Comparison of ENCODE assay signal across 1 cellular context in genomic region chr19:44857837-44858236, GRCh38.
TF ChIP-seq lines count a peak whose summit lies in the region.

No MANE protein-coding gene starts in this region.

TF ChIP-seq in HepG2, 621 proteins besides CTCF, POLR2A, EP300 and RAD21 (continued from another document and continues in another):
- TF ChIP-seq, protein P1, sequence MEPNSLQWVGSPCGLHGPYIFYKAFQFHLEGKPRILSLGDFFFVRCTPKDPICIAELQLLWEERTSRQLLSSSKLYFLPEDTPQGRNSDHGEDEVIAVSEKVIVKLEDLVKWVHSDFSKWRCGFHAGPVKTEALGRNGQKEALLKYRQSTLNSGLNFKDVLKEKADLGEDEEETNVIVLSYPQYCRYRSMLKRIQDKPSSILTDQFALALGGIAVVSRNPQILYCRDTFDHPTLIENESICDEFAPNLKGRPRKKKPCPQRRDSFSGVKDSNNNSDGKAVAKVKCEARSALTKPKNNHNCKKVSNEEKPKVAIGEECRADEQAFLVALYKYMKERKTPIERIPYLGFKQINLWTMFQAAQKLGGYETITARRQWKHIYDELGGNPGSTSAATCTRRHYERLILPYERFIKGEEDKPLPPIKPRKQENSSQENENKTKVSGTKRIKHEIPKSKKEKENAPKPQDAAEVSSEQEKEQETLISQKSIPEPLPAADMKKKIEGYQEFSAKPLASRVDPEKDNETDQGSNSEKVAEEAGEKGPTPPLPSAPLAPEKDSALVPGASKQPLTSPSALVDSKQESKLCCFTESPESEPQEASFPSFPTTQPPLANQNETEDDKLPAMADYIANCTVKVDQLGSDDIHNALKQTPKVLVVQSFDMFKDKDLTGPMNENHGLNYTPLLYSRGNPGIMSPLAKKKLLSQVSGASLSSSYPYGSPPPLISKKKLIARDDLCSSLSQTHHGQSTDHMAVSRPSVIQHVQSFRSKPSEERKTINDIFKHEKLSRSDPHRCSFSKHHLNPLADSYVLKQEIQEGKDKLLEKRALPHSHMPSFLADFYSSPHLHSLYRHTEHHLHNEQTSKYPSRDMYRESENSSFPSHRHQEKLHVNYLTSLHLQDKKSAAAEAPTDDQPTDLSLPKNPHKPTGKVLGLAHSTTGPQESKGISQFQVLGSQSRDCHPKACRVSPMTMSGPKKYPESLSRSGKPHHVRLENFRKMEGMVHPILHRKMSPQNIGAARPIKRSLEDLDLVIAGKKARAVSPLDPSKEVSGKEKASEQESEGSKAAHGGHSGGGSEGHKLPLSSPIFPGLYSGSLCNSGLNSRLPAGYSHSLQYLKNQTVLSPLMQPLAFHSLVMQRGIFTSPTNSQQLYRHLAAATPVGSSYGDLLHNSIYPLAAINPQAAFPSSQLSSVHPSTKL (CRISPR knock-in tag; IDR thresholded peaks at IDR 0.05) = peak; percentile 69
- TF ChIP-seq ZNF143 (CRISPR knock-in tag; IDR thresholded peaks at IDR 0.05) (no peak), KMT2B (CRISPR knock-in tag; IDR thresholded peaks at IDR 0.05) (no peak), ZNF83 (CRISPR knock-in tag; IDR thresholded peaks at IDR 0.05; ENCODE audit: borderline replicate concordance) (no peak), TOPORS (CRISPR knock-in tag; IDR thresholded peaks at IDR 0.05) (no peak), MEF2D (CRISPR knock-in tag; IDR thresholded peaks at IDR 0.05) (0 out of 2 replicates have a peak, but pooled peaks have one; percentile 21), HHEX (CRISPR knock-in tag; IDR thresholded peaks at IDR 0.05) (no peak), ZNF317 (CRISPR knock-in tag; IDR thresholded peaks at IDR 0.05) (no peak), ZNF207 (IDR thresholded peaks at IDR 0.05; ENCODE audit: borderline replicate concordance) (no peak), TCF7L2 (IDR thresholded peaks at IDR 0.05; ENCODE audit: low read depth, low read length) (no peak), NRL (CRISPR knock-in tag; IDR thresholded peaks at IDR 0.05; ENCODE audit: borderline replicate concordance) (no peak), KIAA2018 (CRISPR knock-in tag; IDR thresholded peaks at IDR 0.05; ENCODE audit: borderline replicate concordance) (no peak), ZNF569 (CRISPR knock-in tag; IDR thresholded peaks at IDR 0.05; ENCODE audit: borderline replicate concordance) (no peak), ERF (CRISPR knock-in tag; IDR thresholded peaks at IDR 0.05) (no peak), ZNF674 (CRISPR knock-in tag; IDR thresholded peaks at IDR 0.05; ENCODE audit: low read depth) (no peak), ZSCAN20 (CRISPR knock-in tag; IDR thresholded peaks at IDR 0.05; ENCODE audit: borderline replicate concordance) (no peak), MBNL3 (CRISPR knock-in tag; conservative IDR thresholded peaks at IDR 0.05) (no peak), ZBTB49 (CRISPR knock-in tag; IDR thresholded peaks at IDR 0.05; ENCODE audit: borderline replicate concordance) (no peak), FOXK1 (CRISPR knock-in tag; IDR thresholded peaks at IDR 0.05; ENCODE audit: borderline replicate concordance, low read depth) (no peak), HES4 (CRISPR knock-in tag; IDR thresholded peaks at IDR 0.05; ENCODE audit: borderline replicate concordance) (no peak), KLF9 (CRISPR knock-in tag; IDR thresholded peaks at IDR 0.05; ENCODE audit: low read depth) (no peak), ZBTB8A (CRISPR knock-in tag; IDR thresholded peaks at IDR 0.05; ENCODE audit: borderline replicate concordance, low read depth) (no peak), MAFG (CRISPR knock-in tag; IDR thresholded peaks at IDR 0.05) (no peak), HDAC2 (CRISPR knock-in tag; IDR thresholded peaks at IDR 0.05) (peak; percentile 25; the same call in 1 of the 2 replicates), AHR (CRISPR knock-in tag; IDR thresholded peaks at IDR 0.05) (no peak), AKAP8 (CRISPR knock-in tag; IDR thresholded peaks at IDR 0.05) (no peak), DZIP1 (CRISPR knock-in tag; IDR thresholded peaks at IDR 0.05) (no peak), RXRA (CRISPR knock-in tag; IDR thresholded peaks at IDR 0.05) (no peak)
- TF ChIP-seq, protein P2, sequence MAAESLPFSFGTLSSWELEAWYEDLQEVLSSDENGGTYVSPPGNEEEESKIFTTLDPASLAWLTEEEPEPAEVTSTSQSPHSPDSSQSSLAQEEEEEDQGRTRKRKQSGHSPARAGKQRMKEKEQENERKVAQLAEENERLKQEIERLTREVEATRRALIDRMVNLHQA (CRISPR knock-in tag; IDR thresholded peaks at IDR 0.05) = no peak
- TF ChIP-seq, protein P3, sequence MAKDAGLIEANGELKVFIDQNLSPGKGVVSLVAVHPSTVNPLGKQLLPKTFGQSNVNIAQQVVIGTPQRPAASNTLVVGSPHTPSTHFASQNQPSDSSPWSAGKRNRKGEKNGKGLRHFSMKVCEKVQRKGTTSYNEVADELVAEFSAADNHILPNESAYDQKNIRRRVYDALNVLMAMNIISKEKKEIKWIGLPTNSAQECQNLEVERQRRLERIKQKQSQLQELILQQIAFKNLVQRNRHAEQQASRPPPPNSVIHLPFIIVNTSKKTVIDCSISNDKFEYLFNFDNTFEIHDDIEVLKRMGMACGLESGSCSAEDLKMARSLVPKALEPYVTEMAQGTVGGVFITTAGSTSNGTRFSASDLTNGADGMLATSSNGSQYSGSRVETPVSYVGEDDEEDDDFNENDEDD (CRISPR knock-in tag; IDR thresholded peaks at IDR 0.05; ENCODE audit: borderline replicate concordance) = no peak
- TF ChIP-seq, protein P4, sequence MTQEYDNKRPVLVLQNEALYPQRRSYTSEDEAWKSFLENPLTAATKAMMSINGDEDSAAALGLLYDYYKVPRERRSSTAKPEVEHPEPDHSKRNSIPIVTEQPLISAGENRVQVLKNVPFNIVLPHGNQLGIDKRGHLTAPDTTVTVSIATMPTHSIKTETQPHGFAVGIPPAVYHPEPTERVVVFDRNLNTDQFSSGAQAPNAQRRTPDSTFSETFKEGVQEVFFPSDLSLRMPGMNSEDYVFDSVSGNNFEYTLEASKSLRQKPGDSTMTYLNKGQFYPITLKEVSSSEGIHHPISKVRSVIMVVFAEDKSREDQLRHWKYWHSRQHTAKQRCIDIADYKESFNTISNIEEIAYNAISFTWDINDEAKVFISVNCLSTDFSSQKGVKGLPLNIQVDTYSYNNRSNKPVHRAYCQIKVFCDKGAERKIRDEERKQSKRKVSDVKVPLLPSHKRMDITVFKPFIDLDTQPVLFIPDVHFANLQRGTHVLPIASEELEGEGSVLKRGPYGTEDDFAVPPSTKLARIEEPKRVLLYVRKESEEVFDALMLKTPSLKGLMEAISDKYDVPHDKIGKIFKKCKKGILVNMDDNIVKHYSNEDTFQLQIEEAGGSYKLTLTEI (CRISPR knock-in tag; conservative IDR thresholded peaks at IDR 0.05) = no peak
- TF ChIP-seq, protein P5, sequence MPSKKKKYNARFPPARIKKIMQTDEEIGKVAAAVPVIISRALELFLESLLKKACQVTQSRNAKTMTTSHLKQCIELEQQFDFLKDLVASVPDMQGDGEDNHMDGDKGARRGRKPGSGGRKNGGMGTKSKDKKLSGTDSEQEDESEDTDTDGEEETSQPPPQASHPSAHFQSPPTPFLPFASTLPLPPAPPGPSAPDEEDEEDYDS (CRISPR knock-in tag; IDR thresholded peaks at IDR 0.05) = 0 out of 2 replicates have a peak, but pooled peaks have one; percentile 16
- TF ChIP-seq, protein P6, sequence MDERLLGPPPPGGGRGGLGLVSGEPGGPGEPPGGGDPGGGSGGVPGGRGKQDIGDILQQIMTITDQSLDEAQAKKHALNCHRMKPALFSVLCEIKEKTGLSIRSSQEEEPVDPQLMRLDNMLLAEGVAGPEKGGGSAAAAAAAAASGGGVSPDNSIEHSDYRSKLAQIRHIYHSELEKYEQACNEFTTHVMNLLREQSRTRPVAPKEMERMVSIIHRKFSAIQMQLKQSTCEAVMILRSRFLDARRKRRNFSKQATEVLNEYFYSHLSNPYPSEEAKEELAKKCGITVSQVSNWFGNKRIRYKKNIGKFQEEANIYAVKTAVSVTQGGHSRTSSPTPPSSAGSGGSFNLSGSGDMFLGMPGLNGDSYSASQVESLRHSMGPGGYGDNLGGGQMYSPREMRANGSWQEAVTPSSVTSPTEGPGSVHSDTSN (CRISPR knock-in tag; IDR thresholded peaks at IDR 0.05) = no peak
